8 cellular contexts compared by ENCODE assay signal in genomic region chr2:393711-394696, GRCh38.
DNase-seq lines count a peak whose midpoint lies in the region; ATAC-seq, FAIRE-seq and TF ChIP-seq lines count a peak whose summit lies in the region.

No MANE protein-coding gene starts in this region.

- no peaks in the 10 kb centered on the region for H3F3A ChIP-seq in MM.1S (ENCODE audit: insufficient read depth, low read length)

- FAIRE-seq in small intestine (lab: Jason Lieb, UNC) = no peak

- peak; percentile 86 for ATAC-seq in GM19395 (IDR thresholded peaks at IDR 0.05; ENCODE audit: unreplicated experiment)
- no peak for ATAC-seq in GM21526 (IDR thresholded peaks at IDR 0.05; ENCODE audit: low FRiP score, unreplicated experiment)
- ATAC-seq in HG03571 (IDR thresholded peaks at IDR 0.05; ENCODE audit: unreplicated experiment) = no peak

- peak overlapping the region; percentile 18; the same call in 1 of the 2 replicates for H3K27ac ChIP-seq in MM.1S (ENCODE audit: low read length)
- peak overlapping the region in 18 of 59 donors; percentile 2 to 75 (median 40) for H3K27ac ChIP-seq in dorsolateral prefrontal cortex
- no peak overlapping the region for H3K27ac ChIP-seq in small intestine (ENCODE audit: low read depth in 1 of 2, low read length in 1 of 2)
- no peak overlapping the region for H3K27ac ChIP-seq in coronary artery

- H3K9me3 ChIP-seq in MM.1S (replicated peaks; ENCODE audit: insufficient read depth, low read length) (no peaks in the 10 kb centered on the region), small intestine (ENCODE audit: control insufficient read depth, low read depth) (no peaks in the 10 kb centered on the region)

- WGBS in small intestine, 3 donors = 64 to 72% (median 67%) methylated on average over 36 to 37 of the region's 37 CpGs

- intact Hi-C loops in dorsolateral prefrontal cortex (cut with DNase I) = no loop called here

- no peaks in the 10 kb centered on the region for H3K79me2 ChIP-seq in MM.1S (ENCODE audit: low read length)

- H3K4me3 ChIP-seq in MM.1S (ENCODE audit: low read length) (no peak overlapping the region; the same call in 1 of the 2 replicates), dorsolateral prefrontal cortex (peak overlapping the region in 30 of 59 donors; percentile 1 to 45 (median 28)), small intestine (ENCODE audit: low read depth in 1 of 2, low read length in 2 of 2) (no peak overlapping the region), coronary artery (no peak overlapping the region)

- DNase-seq in MM.1S (peak; percentile 11), dorsolateral prefrontal cortex (peak in 6 of 10 donors; percentile 33 to 74 (median 64)), small intestine (peak; percentile 10), coronary artery (ENCODE audit: low spot score) (no peak)
- DNase-seq in activated CD4-positive, alpha-beta T cell treated with anti-CD3 and anti-CD28 coated beads for 4 hours = peak; percentile 43 to 52

- no peak overlapping the region for H2AFZ ChIP-seq in MM.1S (ENCODE audit: low read length)

- H3K4me1 ChIP-seq in MM.1S (ENCODE audit: low read length) (no peaks in the 10 kb centered on the region), small intestine (ENCODE audit: control insufficient read depth in 2 of 2, insufficient read depth in 1 of 2, low read depth in 1 of 2, low read length in 1 of 2) (no peaks in the 10 kb centered on the region)

- H4K20me1 ChIP-seq in MM.1S (ENCODE audit: insufficient read depth, low read length) = no peaks in the 10 kb centered on the region

- no peaks in the 10 kb centered on the region for H3K36me3 ChIP-seq in MM.1S (replicated peaks; ENCODE audit: insufficient read depth, low read length)
- H3K36me3 ChIP-seq in small intestine (ENCODE audit: control insufficient read depth in 2 of 2, insufficient read depth in 2 of 2, low read length in 2 of 2) = no peaks in the 10 kb centered on the region

- H3K4me2 ChIP-seq in MM.1S (ENCODE audit: low read depth, low read length) = peak overlapping the region; percentile 27; the same call in 1 of the 2 replicates

- no peaks in the 10 kb centered on the region for H3K9me2 ChIP-seq in MM.1S (replicated peaks; ENCODE audit: insufficient read depth, low read length)

- H3K27me3 ChIP-seq in MM.1S (replicated peaks; ENCODE audit: insufficient read depth, low read length) (no peaks in the 10 kb centered on the region), dorsolateral prefrontal cortex (no peaks in the 10 kb centered on the region), small intestine (ENCODE audit: control insufficient read depth in 2 of 2, insufficient read depth in 2 of 2, low read length in 2 of 2) (no peaks in the 10 kb centered on the region)

- H3K9ac ChIP-seq in MM.1S (ENCODE audit: low read length) = no peak overlapping the region

- no peak for TF ChIP-seq CTCF in MM.1S (IDR thresholded peaks at IDR 0.05; ENCODE audit: low read length)
- TF ChIP-seq CTCF in dorsolateral prefrontal cortex (IDR thresholded peaks at IDR 0.05 in 54 of 56, conservative IDR thresholded peaks at IDR 0.05 in 2 of 56; ENCODE audit: low read depth in 1 of 56, partially characterized antibody in 56 of 56) = no peak
- TF ChIP-seq CTCF in coronary artery (IDR thresholded peaks at IDR 0.05) = no peak

Comparison
In these comparisons a context has a peak if more than half of its experiments do, and no peak if none do; other contexts are left out.
1. H3K4me3 ChIP-seq: peak in dorsolateral prefrontal cortex (30 of 59); none in MM.1S (single experiment), small intestine (0 of 2) and coronary artery (single experiment).